In the genomic region with DNA sequence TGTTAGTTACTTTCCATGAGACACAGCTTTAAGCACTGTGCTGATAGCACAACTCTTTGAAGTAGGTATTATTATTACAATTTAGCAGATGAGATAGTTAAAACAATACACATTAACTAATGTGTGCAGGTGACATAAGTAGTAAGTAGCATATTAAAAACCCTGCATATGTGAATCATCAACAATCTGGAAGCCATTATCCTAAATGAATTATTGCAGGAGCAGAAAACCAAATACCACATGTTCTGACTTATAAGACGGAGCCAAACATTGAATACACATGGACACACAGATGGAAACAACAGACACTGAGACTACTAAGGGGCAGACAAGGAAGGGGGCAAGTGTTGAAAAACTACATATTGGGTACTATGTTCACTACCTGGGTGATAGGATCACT, we compare ENCODE assay signal across 22 cellular contexts.
A peak's percentile ranks its signal among the peaks of the same experiment; 100 is the strongest.
DNase-seq lines count a peak whose midpoint lies in the region; ATAC-seq and FAIRE-seq lines count a peak whose summit lies in the region.
"Had no signal": no experiment of that assay in that cellular context is flagged by ENCODE, and none has a peak within 500 bp of the region (broad histone marks: within the 10 kb centered on the region; RNA-seq: fewer than 3 reads in every experiment).

No MANE protein-coding gene starts in this region.

- peak; percentile 81 for FAIRE-seq in endometrium (lab: Jason Lieb, UNC)
- FAIRE-seq: A549, HepG2 had no signal

- ATAC-seq in GM21723 (IDR thresholded peaks at IDR 0.05; ENCODE audit: unreplicated experiment) = no peak
- ATAC-seq: A549, HCT116, HepG2, PC-3, Right ventricle myocardium inferior had no signal

- DNase-seq in GM04504 (ENCODE audit: low read depth) = peak; percentile 28
- peak; percentile 13 for DNase-seq in SK-N-DZ (ENCODE audit: low spot score)
- peak; percentile 16 for DNase-seq in kidney tubule cell (ENCODE audit: low spot score)
- no peak for DNase-seq in HPDE6-E6E7 (ENCODE audit: extremely low spot score)
- no peak for DNase-seq in SHP77 (lab: John Stamatoyannopoulos, UW)
- DNase-seq in NCI-H748 treated with DMSO at 0.1 percent for 48 hours (lab: John Stamatoyannopoulos, UW) = no peak
- DNase-seq: DMS153, DND-41, Karpas-422, NCI-H1092, NCI-H1417 treated with DMSO at 0.1 percent for 48 hours, NCI-H1694 treated with DMSO at 0.1 percent for 48 hours, NCI-H2081, NCI-H2227 treated with DMSO at 0.1 percent for 48 hours, NCI-H774, PC-3 had no signal

Comparison
In these comparisons a context has a peak if more than half of its experiments do, and no peak if none do; other contexts are left out.
1. DNase-seq: peak in GM04504 (single experiment), SK-N-DZ (single experiment) and kidney tubule cell (single experiment); none in HPDE6-E6E7 (single experiment), SHP77 (0 of 2) and NCI-H748 treated with DMSO at 0.1 percent for 48 hours (single experiment).